ENCODE assay signal across 10 cellular contexts in the genomic region with DNA sequence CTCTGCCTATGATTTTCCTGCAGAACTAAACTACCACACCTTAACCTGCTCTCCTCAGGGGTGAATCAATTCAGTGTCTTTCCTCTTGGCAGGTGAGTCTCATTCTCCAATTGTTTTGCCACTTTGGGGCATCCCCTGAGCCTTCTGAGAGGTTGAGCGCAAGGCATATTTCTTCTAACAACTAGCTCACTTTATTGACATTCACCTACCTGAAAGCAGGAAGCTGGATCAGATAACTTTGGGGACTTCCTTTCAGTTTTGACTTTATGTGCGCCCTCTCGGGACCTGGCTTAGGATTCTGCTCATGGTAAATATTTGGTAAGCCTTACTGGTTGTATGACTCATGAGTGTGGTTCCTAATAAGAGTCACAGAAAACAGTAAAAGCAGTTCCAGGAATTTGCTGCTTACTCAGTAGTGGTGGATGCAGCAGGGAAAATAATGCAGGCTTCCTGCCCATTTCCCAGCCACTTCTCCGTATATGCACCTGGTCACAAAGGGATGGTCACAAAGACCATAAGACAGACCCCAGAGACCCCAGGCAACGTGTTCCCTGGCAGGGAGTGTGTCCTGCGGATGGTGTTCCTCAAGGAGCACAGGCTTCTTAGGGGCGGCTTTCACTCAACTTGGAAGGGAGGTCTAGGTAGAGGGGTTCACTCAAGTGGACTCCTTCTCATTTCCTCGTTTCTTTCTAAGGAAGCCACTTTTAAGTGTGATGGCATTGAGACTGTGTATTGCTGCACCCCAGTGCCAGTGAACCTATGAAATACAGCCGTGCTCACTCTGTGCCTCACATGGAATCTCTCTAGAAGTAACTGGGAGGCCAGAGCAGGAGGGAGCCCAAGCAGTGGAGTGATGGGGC. TPM values are rescaled to one million over a fixed set of nuclear protein-coding genes. Genes with fewer than 3 reads are reported as not detected.
A peak's percentile ranks its signal among the peaks of the same experiment; 100 is the strongest.
DNase-seq lines count a peak whose midpoint lies in the region; ATAC-seq and TF ChIP-seq lines count a peak whose summit lies in the region.
"Had no signal": no experiment of that assay in that cellular context is flagged by ENCODE, and none has a peak within 500 bp of the region (broad histone marks: within the 10 kb centered on the region; RNA-seq: fewer than 3 reads in every experiment).

No MANE protein-coding gene starts in this region.

- H3K4me3 ChIP-seq in ACC112 (ENCODE audit: low read depth, low read length) (peak overlapping the region; percentile 30), fibroblast of pulmonary artery (replicated peaks; ENCODE audit: low read depth, low read length) (no peak overlapping the region), thyroid gland (replicated peaks in 1 of 3) (no peak overlapping the region)
- H3K4me3 ChIP-seq: ovary had no signal

- no peak for TF ChIP-seq POLR2A in thyroid gland (IDR thresholded peaks at IDR 0.05)

- H3K27ac ChIP-seq in ACC112 (ENCODE audit: low read depth, low read length): no peak overlapping the region
- H3K27ac ChIP-seq in thyroid gland: no peak overlapping the region
- H3K27ac ChIP-seq: ovary had no signal

- intact Hi-C loops in thyroid gland (cut with DNase I): no loop called here

- no peak overlapping the region for H2AFZ ChIP-seq in ACC112 (ENCODE audit: low read length, unreplicated experiment)

- TF ChIP-seq CTCF in fibroblast of pulmonary artery (IDR thresholded peaks at IDR 0.05; ENCODE audit: low read length, missing control alignments): no peak
- no peak for TF ChIP-seq CTCF in thyroid gland (IDR thresholded peaks at IDR 0.05)

- no peaks in the 10 kb centered on the region for H3K36me3 ChIP-seq in ACC112 (ENCODE audit: insufficient read depth, low read length)
- H3K36me3 ChIP-seq in thyroid gland: no peaks in the 10 kb centered on the region
- H3K36me3 ChIP-seq: ovary had no signal

- 72 to 79% methylated on average over 9 of the region's 9 CpGs for WGBS in thyroid gland, 2 donors

- H3K27me3 ChIP-seq in ACC112 (ENCODE audit: insufficient read depth, low read length) (no peaks in the 10 kb centered on the region), thyroid gland (no peaks in the 10 kb centered on the region)
- H3K27me3 ChIP-seq: ovary had no signal

- peak; percentile 56 for DNase-seq in SW480 (ENCODE audit: low spot score)
- peak; percentile 66 for DNase-seq in fibroblast of pulmonary artery (ENCODE audit: low read depth)
- no peak for DNase-seq in GOT3 (lab: John Stamatoyannopoulos, UW)
- no peak for DNase-seq in NK-92 (lab: John Stamatoyannopoulos, UW; ENCODE audit: unreplicated experiment)
- DNase-seq in thyroid gland: no peak
- DNase-seq: activated gamma-delta T cell, ovary had no signal

- H3K4me1 ChIP-seq in ACC112 (ENCODE audit: control insufficient read depth, insufficient read depth, low read length, unreplicated experiment) (peaks cover 15% of the 10 kb centered on the region), thyroid gland (no peaks in the 10 kb centered on the region)

- H3K9me3 ChIP-seq in thyroid gland: no peaks in the 10 kb centered on the region
- H3K9me3 ChIP-seq: ovary had no signal

- no peaks in the 10 kb centered on the region for H3K79me2 ChIP-seq in ACC112 (ENCODE audit: control insufficient read depth, insufficient read depth, low read length, unreplicated experiment)

- ATAC-seq in GM21529 (IDR thresholded peaks at IDR 0.05; ENCODE audit: unreplicated experiment) (peak; percentile 76), HG02973 (IDR thresholded peaks at IDR 0.05; ENCODE audit: unreplicated experiment) (no peak)

RNA-seq across cellular contexts. Expression of gene BATF3, which starts 22.0 kb away (rescaled TPM):
- total RNA-seq in thyroid gland: 1 to 10 TPM; 1.2 to 1.6 (median 1.2) TPM

Comparison
In these comparisons a context has a peak if more than half of its experiments do, and no peak if none do; other contexts are left out.
1. DNase-seq: peak in SW480 (single experiment) and fibroblast of pulmonary artery (single experiment); none in GOT3 (single experiment), NK-92 (single experiment) and thyroid gland (0 of 2).